Comparison of ENCODE assay signal across 21 cellular contexts in genomic region chr14:64929003-64929337, GRCh38. TPM values are rescaled to one million over a fixed set of nuclear protein-coding genes. Genes with fewer than 3 reads are reported as not detected.
A peak's percentile ranks its signal among the peaks of the same experiment; 100 is the strongest.
DNase-seq lines count a peak whose midpoint lies in the region; ATAC-seq and TF ChIP-seq lines count a peak whose summit lies in the region.
"Had no signal": no experiment of that assay in that cellular context is flagged by ENCODE, and none has a peak within 500 bp of the region (broad histone marks: within the 10 kb centered on the region; RNA-seq: fewer than 3 reads in every experiment).

No MANE protein-coding gene starts in this region.

- peaks cover 15 to 33% (median 29%) of the 10 kb centered on the region in 7 donors for H3K4me1 Mint-ChIP-seq in naive thymus-derived CD4-positive, alpha-beta T cell

- H3K4me3 ChIP-seq in BLaER1 treated with 17β-estradiol and CSF1 and Interleukin-3, amounts not matched to agents 10 nM and 100 nM, result no peak overlapping the region
- H3K4me3 ChIP-seq in DND-41 (ENCODE audit: low read depth in 1 of 2, low read length in 2 of 2), result peak overlapping the region in 1 of 2 experiments; percentile 26; a peak in 2 of 4 replicates
- H3K4me3 ChIP-seq in WERI-Rb-1 (ENCODE audit: low read depth, low read length), result no peak overlapping the region
- peak overlapping the region; percentile 16 for H3K4me3 ChIP-seq in naive thymus-derived CD4-positive, alpha-beta T cell (ENCODE audit: low read length)
- H3K4me3 ChIP-seq: ovary, PC-9, SJCRH30, suprapubic skin had no signal

- TF ChIP-seq CTCF in DND-41 (IDR thresholded peaks at IDR 0.05; ENCODE audit: borderline replicate concordance, extremely low read depth, low read length, poor library complexity, severe bottlenecking) (peak; percentile 9), WERI-Rb-1 (IDR thresholded peaks at IDR 0.05; ENCODE audit: low read depth, low read length) (no peak)

- ATAC-seq in DND-41 (ENCODE audit: insufficient read depth, low read depth) (no peak), HG02852 (IDR thresholded peaks at IDR 0.05; ENCODE audit: unreplicated experiment) (no peak)
- no peak for ATAC-seq in naive thymus-derived CD4-positive, alpha-beta T cell
- ATAC-seq: foreskin keratinocyte, sciatic nerve had no signal

- intact Hi-C loops in naive thymus-derived CD4-positive, alpha-beta T cell (cut with micrococcal nuclease), result loop anchor here (2.0 to 10.0 kb wide), 4 partner anchors 43 to 1064 kb away; partner anchors contain the start of genes MAX (in 2 of the 2) and RAB15 (in 2 of the 2)

- peaks cover 55% of the 10 kb centered on the region for H3K79me2 ChIP-seq in DND-41 (ENCODE audit: insufficient read depth, low read length)

- H3K27me3 ChIP-seq in BLaER1 treated with 17β-estradiol and CSF1 and Interleukin-3, amounts not matched to agents 10 nM and 100 nM, result no peaks in the 10 kb centered on the region
- H3K27me3 ChIP-seq in DND-41 (ENCODE audit: insufficient read depth, low read length, poor library complexity) (no peaks in the 10 kb centered on the region), WERI-Rb-1 (ENCODE audit: insufficient read depth, low read depth, severe bottlenecking) (no peaks in the 10 kb centered on the region)
- no peaks in the 10 kb centered on the region for H3K27me3 ChIP-seq in naive thymus-derived CD4-positive, alpha-beta T cell (ENCODE audit: control insufficient read depth in 2 of 2, insufficient read depth in 2 of 2, low read length in 2 of 2)
- H3K27me3 ChIP-seq: foreskin keratinocyte, ovary, SJCRH30, suprapubic skin had no signal

- peaks cover 10 to 29% (median 21%) of the 10 kb centered on the region in 10 experiments for H3K4me1 ChIP-seq in BLaER1 treated with 17β-estradiol and CSF1 and Interleukin-3, amounts not matched to agents 10 nM and 100 nM
- H3K4me1 ChIP-seq in DND-41 (ENCODE audit: insufficient read depth, low read length), result peaks cover 44% of the 10 kb centered on the region
- H3K4me1 ChIP-seq in naive thymus-derived CD4-positive, alpha-beta T cell (ENCODE audit: control insufficient read depth in 2 of 2, insufficient read depth in 2 of 2, low read length in 2 of 2), result peaks cover 40 to 68% of the 10 kb centered on the region in 2 donors
- H3K4me1 ChIP-seq: foreskin keratinocyte, SJCRH30 had no signal

- CTCF ChIA-PET in naive thymus-derived CD4-positive, alpha-beta T cell (lab: Charles Lee), result no interaction called here

- peak overlapping the region in 5 of 11 experiments; percentile 9 to 53 (median 14); a peak in 2 of 22 replicates for H3K27ac ChIP-seq in BLaER1 treated with 17β-estradiol and CSF1 and Interleukin-3, amounts not matched to agents 10 nM and 100 nM
- H3K27ac ChIP-seq in DND-41 (ENCODE audit: low read length) (peak overlapping the region; percentile 85), WERI-Rb-1 (no peak overlapping the region)
- H3K27ac ChIP-seq in naive thymus-derived CD4-positive, alpha-beta T cell (ENCODE audit: low read depth, low read length), result peak overlapping the region; percentile 67
- H3K27ac ChIP-seq: foreskin keratinocyte, ovary, PC-9, SJCRH30, suprapubic skin had no signal

- no peaks in the 10 kb centered on the region for H3K27me3 Mint-ChIP-seq in naive thymus-derived CD4-positive, alpha-beta T cell
- H3K27me3 Mint-ChIP-seq: activated CD4-positive, alpha-beta T cell treated with anti-CD3 and anti-CD28 coated beads, Interleukin-2, amount 10 ng/mL, durations not matched to agents 7 days and 5 days had no signal

- H3K27ac Mint-ChIP-seq in naive thymus-derived CD4-positive, alpha-beta T cell, result no peak overlapping the region
- H3K27ac Mint-ChIP-seq: activated CD4-positive, alpha-beta T cell treated with anti-CD3 and anti-CD28 coated beads, Interleukin-2, amount 10 ng/mL, durations not matched to agents 7 days and 5 days had no signal

- H3K36me3 ChIP-seq in BLaER1 treated with 17β-estradiol and CSF1 and Interleukin-3, amounts not matched to agents 10 nM and 100 nM, result peaks cover 91 to 99% (median 98%) of the 10 kb centered on the region in 11 experiments
- peaks cover 82% of the 10 kb centered on the region for H3K36me3 ChIP-seq in DND-41 (ENCODE audit: insufficient read depth, low read length)
- peaks cover 39% of the 10 kb centered on the region for H3K36me3 ChIP-seq in WERI-Rb-1
- H3K36me3 ChIP-seq in naive thymus-derived CD4-positive, alpha-beta T cell (ENCODE audit: control insufficient read depth in 2 of 3, insufficient read depth in 3 of 3, low read length in 3 of 3), result peaks cover 14 to 35% (median 25%) of the 10 kb centered on the region in 3 experiments
- H3K36me3 ChIP-seq: ovary had no signal

- peaks cover 0 to 91% (median 19%) of the 10 kb centered on the region in 11 experiments; a peak in 11 of 22 replicates for H4K20me1 ChIP-seq in BLaER1 treated with 17β-estradiol and CSF1 and Interleukin-3, amounts not matched to agents 10 nM and 100 nM
- H4K20me1 ChIP-seq in DND-41 (ENCODE audit: insufficient read depth, low read length), result no peaks in the 10 kb centered on the region; the same call in 1 of the 2 replicates

- H3K4me3 Mint-ChIP-seq in naive thymus-derived CD4-positive, alpha-beta T cell, result no peak overlapping the region
- H3K4me3 Mint-ChIP-seq: activated CD4-positive, alpha-beta T cell treated with anti-CD3 and anti-CD28 coated beads, Interleukin-2, amount 10 ng/mL, durations not matched to agents 7 days and 5 days had no signal

- H2AFZ ChIP-seq in DND-41 (ENCODE audit: low read depth, low read length), result peak overlapping the region; percentile 32
- H2AFZ ChIP-seq: PC-9 had no signal

- no peaks in the 10 kb centered on the region for H3K9me3 Mint-ChIP-seq in naive thymus-derived CD4-positive, alpha-beta T cell

- POLR2A ChIA-PET in naive thymus-derived CD4-positive, alpha-beta T cell (lab: Charles Lee), result interaction anchor here (0.7 to 6.5 kb wide), 4 partner anchors 10 to 1279 kb away, joined by 3 to 86 read pairs (median 3); partner anchors contain the start of gene CHURC1

- H3K36me3 Mint-ChIP-seq in naive thymus-derived CD4-positive, alpha-beta T cell, result peaks cover 5 to 56% (median 29%) of the 10 kb centered on the region in 5 donors

- no peaks in the 10 kb centered on the region; a peak in 1 of 22 replicates for H3K9me3 ChIP-seq in BLaER1 treated with 17β-estradiol and CSF1 and Interleukin-3, amounts not matched to agents 10 nM and 100 nM (replicated peaks in 1 of 11)
- H3K9me3 ChIP-seq in DND-41 (ENCODE audit: insufficient read depth, low read length, severe bottlenecking) (no peaks in the 10 kb centered on the region), WERI-Rb-1 (ENCODE audit: severe bottlenecking) (no peaks in the 10 kb centered on the region)
- peaks cover 0 to 4% (median 0%) of the 10 kb centered on the region in 3 experiments for H3K9me3 ChIP-seq in naive thymus-derived CD4-positive, alpha-beta T cell (ENCODE audit: control insufficient read depth in 2 of 3, low read length in 3 of 3)
- H3K9me3 ChIP-seq: ovary, SJCRH30, suprapubic skin had no signal

- H3K4me2 ChIP-seq in BLaER1 treated with 17β-estradiol and CSF1 and Interleukin-3, amounts not matched to agents 10 nM and 100 nM, result peak overlapping the region in 8 of 11 experiments; percentile 60 to 80 (median 71); a peak in 12 of 22 replicates
- H3K4me2 ChIP-seq in DND-41 (ENCODE audit: insufficient read depth, low read length), result peak overlapping the region; percentile 48
- H3K4me2 ChIP-seq: PC-9 had no signal

- peak; percentile 27 for DNase-seq in DND-41
- peak; percentile 18 for DNase-seq in WERI-Rb-1
- DNase-seq in naive thymus-derived CD4-positive, alpha-beta T cell, result peak in 1 of 9 donors; percentile 24
- DNase-seq in activated CD4-positive, alpha-beta T cell treated with anti-CD3 and anti-CD28 coated beads for 4 hours, result no peak
- no peak for DNase-seq in NCI-H1417 (lab: John Stamatoyannopoulos, UW)
- DNase-seq: activated CD4-positive, alpha-beta T cell treated with anti-CD3 and anti-CD28 coated beads, Interleukin-2, amount 10 ng/mL, durations not matched to agents 7 days and 5 days; activated CD8-positive, alpha-beta memory T cell treated with anti-CD3 and anti-CD28 coated beads, Interleukin-2, amount 50 U/mL, for 4 hours; activated effector memory CD4-positive, alpha-beta T cell treated with anti-CD3 and anti-CD28 coated beads, Interleukin-2, amount 50 U/mL, for 16 hours; foreskin keratinocyte; hypothalamus; MV-4-11; NCI-H187; ovary; PC-9; SJCRH30 had no signal

- H3K9ac ChIP-seq in BLaER1 treated with 17β-estradiol and CSF1 and Interleukin-3, amounts not matched to agents 10 nM and 100 nM, result peak overlapping the region in 1 of 11 experiments; percentile 12; a peak in 1 of 22 replicates
- peak overlapping the region; percentile 42 for H3K9ac ChIP-seq in DND-41 (ENCODE audit: low read depth, low read length)

RNA-seq across cellular contexts. Expression of gene GPX2, which starts 13.6 kb away (rescaled TPM):
- total RNA-seq in naive thymus-derived CD4-positive, alpha-beta T cell, result not detected
- not detected for polyA plus RNA-seq in naive thymus-derived CD4-positive, alpha-beta T cell
- total RNA-seq: activated CD4-positive, alpha-beta T cell treated with anti-CD3 and anti-CD28 coated beads, Interleukin-2, amount 10 ng/mL, durations not matched to agents 7 days and 5 days; epithelial cell of proximal tubule; myocyte; sciatic nerve; SJCRH30 had no signal
- polyA plus RNA-seq: ovary had no signal

RNA-seq across cellular contexts. Expression of gene CHURC1, which starts 14.7 kb away (rescaled TPM):
- 100 to 1,000 TPM in 2 of 5 experiments, 10 to 100 TPM in 3; 71.9 to 117 (median 80.7) TPM for total RNA-seq in naive thymus-derived CD4-positive, alpha-beta T cell
- 100 to 1,000 TPM; 177 to 204 TPM for polyA plus RNA-seq in naive thymus-derived CD4-positive, alpha-beta T cell

RNA-seq across cellular contexts. Expression of gene RAB15, which starts 43.2 kb away (rescaled TPM):
- 1 to 10 TPM; 4.9 to 7.1 (median 5.9) TPM for total RNA-seq in naive thymus-derived CD4-positive, alpha-beta T cell
- polyA plus RNA-seq in naive thymus-derived CD4-positive, alpha-beta T cell, result 10 to 100 TPM in 1 of 2 donors, 1 to 10 TPM in 1; 4.7 to 11.1 TPM

RNA-seq across cellular contexts. Expression of gene SPTB, which starts 49.3 kb away (rescaled TPM):
- under 1 TPM in 3 of 5 experiments, not detected in 2; 0.05 to 0.12 (median 0.05) TPM for total RNA-seq in naive thymus-derived CD4-positive, alpha-beta T cell
- not detected for polyA plus RNA-seq in naive thymus-derived CD4-positive, alpha-beta T cell
- total RNA-seq: activated CD4-positive, alpha-beta T cell treated with anti-CD3 and anti-CD28 coated beads, Interleukin-2, amount 10 ng/mL, durations not matched to agents 7 days and 5 days had no signal

RNA-seq across cellular contexts. Expression of gene FNTB, which starts 57.7 kb away (rescaled TPM):
- 10 to 100 TPM; 10.4 to 19.7 (median 12.9) TPM for total RNA-seq in naive thymus-derived CD4-positive, alpha-beta T cell
- polyA plus RNA-seq in naive thymus-derived CD4-positive, alpha-beta T cell, result 1 to 10 TPM; 4.0 to 7.7 TPM

Comparison
In these comparisons a context has a peak if more than half of its experiments do, and no peak if none do; other contexts are left out.
1. DNase-seq: peak in DND-41 (single experiment) and WERI-Rb-1 (single experiment); none in activated CD4-positive, alpha-beta T cell treated with anti-CD3 and anti-CD28 coated beads for 4 hours (0 of 2) and NCI-H1417 (0 of 3).